ENCODE assay signal across 12 cellular contexts in the genomic region with DNA sequence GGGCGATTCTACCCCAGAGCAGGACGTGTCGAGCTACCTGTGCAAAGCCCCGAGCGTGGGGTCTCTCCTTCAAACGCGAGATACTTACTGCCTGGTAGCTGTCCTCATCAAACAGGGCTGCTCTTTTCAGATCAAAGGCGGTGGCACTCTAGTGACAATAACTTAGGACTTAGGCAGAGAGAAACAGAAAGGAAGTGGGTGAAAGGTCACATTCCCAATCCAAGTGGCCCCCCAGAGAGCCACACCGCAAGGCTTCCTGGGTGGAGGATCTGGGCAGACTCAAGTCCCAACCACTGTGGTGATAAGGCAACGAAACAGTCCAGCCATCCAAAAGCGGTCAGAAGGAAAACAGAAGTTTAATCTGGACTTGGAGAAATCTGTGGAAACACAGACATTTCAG.
DNase-seq lines count a peak whose midpoint lies in the region; ATAC-seq and TF ChIP-seq lines count a peak whose summit lies in the region.
"Had no signal": no experiment of that assay in that cellular context is flagged by ENCODE, and none has a peak within 500 bp of the region (broad histone marks: within the 10 kb centered on the region; RNA-seq: fewer than 3 reads in every experiment).

No MANE protein-coding gene starts in this region.

- H3K4me3 Mint-ChIP-seq in WTC11: no peak overlapping the region

- H3K27me3 ChIP-seq in BLaER1: no peaks in the 10 kb centered on the region
- H3K27me3 ChIP-seq in psoas muscle (ENCODE audit: insufficient read depth in 3 of 3, low read length in 2 of 3): no peaks in the 10 kb centered on the region
- H3K27me3 ChIP-seq in MG63: no peaks in the 10 kb centered on the region

- H3K4me2 ChIP-seq in BLaER1: peak overlapping the region; percentile 84

- TF ChIP-seq CTCF in WTC11 (IDR thresholded peaks at IDR 0.05) (no peak), psoas muscle (IDR thresholded peaks at IDR 0.05) (no peak)

- peak overlapping the region; percentile 80 for H3K9ac ChIP-seq in BLaER1

- POLR2A ChIA-PET in WTC11 (lab: Charles Lee): no interaction called here

- H3K4me1 ChIP-seq in BLaER1: peaks cover 98% of the 10 kb centered on the region
- peaks cover 22% of the 10 kb centered on the region for H3K4me1 ChIP-seq in psoas muscle

- 54 to 61% (median 59%) methylated on average over 11 of the region's 11 CpGs for WGBS in psoas muscle, 3 donors

- peaks cover 10% of the 10 kb centered on the region for H3K4me1 Mint-ChIP-seq in WTC11

- H3K36me3 ChIP-seq in BLaER1: no peaks in the 10 kb centered on the region
- H3K36me3 ChIP-seq in psoas muscle (ENCODE audit: insufficient read depth in 1 of 2, low read depth in 1 of 2): peaks cover 0 to 33% of the 10 kb centered on the region in 2 donors
- H3K36me3 ChIP-seq in MG63: no peaks in the 10 kb centered on the region

- no peaks in the 10 kb centered on the region; the same call in 1 of the 2 replicates for H3K27me3 Mint-ChIP-seq in WTC11 (ENCODE audit: low read depth)

- no peak for DNase-seq in WTC11 (ENCODE audit: low spot score)
- peak; percentile 60 for DNase-seq in left cardiac atrium
- DNase-seq in psoas muscle: no peak
- no peak for DNase-seq in GM19238 (ENCODE audit: insufficient read length, low spot score)
- DNase-seq in MG63: no peak
- no peak for DNase-seq in NCI-H2227 treated with DMSO at 0.1 percent for 48 hours (lab: John Stamatoyannopoulos, UW)
- DNase-seq: activated naive CD4-positive, alpha-beta T cell; Calu3; NCI-H1417; SW 1271 had no signal

- peaks cover 11% of the 10 kb centered on the region for H3K9me3 ChIP-seq in BLaER1
- no peaks in the 10 kb centered on the region for H3K9me3 ChIP-seq in psoas muscle
- H3K9me3 ChIP-seq in MG63: peaks cover 2% of the 10 kb centered on the region

- ATAC-seq in WTC11 (no peak), left cardiac atrium (peak; percentile 54 to 68), psoas muscle (peak in 1 of 4 donors; percentile 19), HG03442 (IDR thresholded peaks at IDR 0.05; ENCODE audit: unreplicated experiment) (no peak)

- H3K27ac Mint-ChIP-seq in WTC11: 0 out of 2 replicates have a peak overlapping the region, but pooled peaks have one; percentile 46

- intact Hi-C loops in left cardiac atrium (cut with DNase I) (loop anchor here in 1 of 2 donors (10.0 kb wide), 1 partner anchor 220 kb away; no protein-coding TSS in a partner anchor), psoas muscle (cut with DNase I) (no loop called here)

- H3K36me3 Mint-ChIP-seq in WTC11: no peaks in the 10 kb centered on the region

- peaks cover 17% of the 10 kb centered on the region for H3K9me3 Mint-ChIP-seq in WTC11

- CTCF ChIA-PET in WTC11 (lab: Charles Lee): no interaction called here

- H3K4me3 ChIP-seq in BLaER1 (peak overlapping the region; percentile 35), psoas muscle (peak overlapping the region; percentile 43), MG63 (no peak overlapping the region)

- no peaks in the 10 kb centered on the region for H4K20me1 ChIP-seq in BLaER1

- H3K27ac ChIP-seq in BLaER1 (peak overlapping the region; percentile 98), psoas muscle (peak overlapping the region; percentile 69)

TF ChIP-seq in WTC11, 78 proteins besides CTCF, POLR2A, EP300 and RAD21:
- TF ChIP-seq JAZF1 (CRISPR knock-in tag; IDR thresholded peaks at IDR 0.05): no peak
- TF ChIP-seq NFYB (CRISPR knock-in tag; conservative IDR thresholded peaks at IDR 0.05; ENCODE audit: low read depth): no peak
- no peak for TF ChIP-seq PRDM15 (CRISPR knock-in tag; IDR thresholded peaks at IDR 0.05)
- TF ChIP-seq ZBTB43 (CRISPR knock-in tag; IDR thresholded peaks at IDR 0.05): no peak
- TF ChIP-seq ZNF416 (CRISPR knock-in tag; IDR thresholded peaks at IDR 0.05): no peak
- no peak for TF ChIP-seq ZSCAN18 (CRISPR knock-in tag; IDR thresholded peaks at IDR 0.05)
- TF ChIP-seq, protein P1, sequence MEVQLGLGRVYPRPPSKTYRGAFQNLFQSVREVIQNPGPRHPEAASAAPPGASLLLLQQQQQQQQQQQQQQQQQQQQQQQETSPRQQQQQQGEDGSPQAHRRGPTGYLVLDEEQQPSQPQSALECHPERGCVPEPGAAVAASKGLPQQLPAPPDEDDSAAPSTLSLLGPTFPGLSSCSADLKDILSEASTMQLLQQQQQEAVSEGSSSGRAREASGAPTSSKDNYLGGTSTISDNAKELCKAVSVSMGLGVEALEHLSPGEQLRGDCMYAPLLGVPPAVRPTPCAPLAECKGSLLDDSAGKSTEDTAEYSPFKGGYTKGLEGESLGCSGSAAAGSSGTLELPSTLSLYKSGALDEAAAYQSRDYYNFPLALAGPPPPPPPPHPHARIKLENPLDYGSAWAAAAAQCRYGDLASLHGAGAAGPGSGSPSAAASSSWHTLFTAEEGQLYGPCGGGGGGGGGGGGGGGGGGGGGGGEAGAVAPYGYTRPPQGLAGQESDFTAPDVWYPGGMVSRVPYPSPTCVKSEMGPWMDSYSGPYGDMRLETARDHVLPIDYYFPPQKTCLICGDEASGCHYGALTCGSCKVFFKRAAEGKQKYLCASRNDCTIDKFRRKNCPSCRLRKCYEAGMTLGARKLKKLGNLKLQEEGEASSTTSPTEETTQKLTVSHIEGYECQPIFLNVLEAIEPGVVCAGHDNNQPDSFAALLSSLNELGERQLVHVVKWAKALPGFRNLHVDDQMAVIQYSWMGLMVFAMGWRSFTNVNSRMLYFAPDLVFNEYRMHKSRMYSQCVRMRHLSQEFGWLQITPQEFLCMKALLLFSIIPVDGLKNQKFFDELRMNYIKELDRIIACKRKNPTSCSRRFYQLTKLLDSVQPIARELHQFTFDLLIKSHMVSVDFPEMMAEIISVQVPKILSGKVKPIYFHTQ (CRISPR knock-in tag; IDR thresholded peaks at IDR 0.05): no peak
- TF ChIP-seq CBFB (CRISPR knock-in tag; IDR thresholded peaks at IDR 0.05; ENCODE audit: low read depth): no peak

Comparison
In these comparisons a context has a peak if more than half of its experiments do, and no peak if none do; other contexts are left out.
1. ATAC-seq: peak in left cardiac atrium (2 of 2); none in WTC11 (single experiment) and HG03442 (single experiment).